12 cellular contexts compared by ENCODE assay signal in genomic region chr6:30748301-30748769, GRCh38. TPM values are rescaled to one million over a fixed set of nuclear protein-coding genes. Genes with fewer than 3 reads are reported as not detected.
A peak's percentile ranks its signal among the peaks of the same experiment; 100 is the strongest.
DNase-seq lines count a peak whose midpoint lies in the region; TF ChIP-seq lines count a peak whose summit lies in the region.
"Had no signal": no experiment of that assay in that cellular context is flagged by ENCODE, and none has a peak within 500 bp of the region (broad histone marks: within the 10 kb centered on the region; RNA-seq: fewer than 3 reads in every experiment).

No MANE protein-coding gene starts in this region.

- DNase-seq in DMS53 treated with DMSO at 0.1 percent for 48 hours (lab: John Stamatoyannopoulos, UW; ENCODE audit: unreplicated experiment) (peak; percentile 29), Peyer's patch (no peak), epithelial cell of prostate (ENCODE audit: low read depth, low spot score) (peak; percentile 92), prostate gland (ENCODE audit: low spot score) (peak; percentile 49), NCI-H1105 (lab: John Stamatoyannopoulos, UW) (no peak), OCI-LY7 (ENCODE audit: low spot score) (no peak)
- no peak for DNase-seq in activated effector memory CD4-positive, alpha-beta T cell treated with anti-CD3 and anti-CD28 coated beads, Interleukin-2, amount 50 U/mL, for 16 hours
- DNase-seq in activated T-cell treated with anti-CD3 and anti-CD28 coated beads, Interleukin-2, amount 50 U/mL, for 1 hour: no peak
- DNase-seq: activated CD4-positive, alpha-beta T cell treated with anti-CD3 and anti-CD28 coated beads, Interleukin-2, amount 50 U/mL, for 4 hours; CD8-positive, alpha-beta T cell; NCI-H524 treated with DMSO at 0.1 percent for 48 hours had no signal

- H3K27ac ChIP-seq in Peyer's patch (peak overlapping the region in 3 of 4 donors; percentile 39 to 86 (median 66)), epithelial cell of prostate (peak overlapping the region; percentile 100), prostate gland (peak overlapping the region; percentile 23 to 39), OCI-LY7 (ENCODE audit: low read depth, low read length, poor library complexity, severe bottlenecking) (no peak overlapping the region)
- H3K27ac ChIP-seq: KMS-11 had no signal

- intact Hi-C loops in prostate gland (cut with DNase I) (no loop called here), OCI-LY7 (cut with micrococcal nuclease; ENCODE audit: unreplicated experiment) (no loop called here)

- H3K9me3 ChIP-seq in Peyer's patch (no peaks in the 10 kb centered on the region), prostate gland (no peaks in the 10 kb centered on the region), OCI-LY7 (ENCODE audit: low read length) (no peaks in the 10 kb centered on the region)

- BruUV-seq in OCI-LY7 (replicated peaks; lab: Mats Ljungman, UMichigan): no TSS peak

- TF ChIP-seq POLR2A in Peyer's patch (IDR thresholded peaks at IDR 0.05): no peak
- TF ChIP-seq POLR2A in prostate gland (IDR thresholded peaks at IDR 0.05): no peak

- H3K36me3 ChIP-seq in Peyer's patch: no peaks in the 10 kb centered on the region
- H3K36me3 ChIP-seq in prostate gland: no peaks in the 10 kb centered on the region
- H3K36me3 ChIP-seq in OCI-LY7 (ENCODE audit: insufficient read depth, low read length): no peaks in the 10 kb centered on the region

- WGBS in prostate gland: 42% methylated on average over 5 of the region's 5 CpGs

- H3K4me1 ChIP-seq in Peyer's patch (peaks cover 0 to 52% (median 0%) of the 10 kb centered on the region in 4 donors), prostate gland (replicated peaks) (no peaks in the 10 kb centered on the region), OCI-LY7 (ENCODE audit: insufficient read depth, low read length, poor library complexity, severe bottlenecking) (peaks cover 16% of the 10 kb centered on the region)

- H4K20me1 ChIP-seq in OCI-LY7 (ENCODE audit: insufficient read depth, low read length): no peaks in the 10 kb centered on the region

- no peak overlapping the region for H3K4me2 ChIP-seq in OCI-LY7 (ENCODE audit: low read length)
- H3K4me2 ChIP-seq: KMS-11 had no signal

- no peaks in the 10 kb centered on the region for H3K9me2 ChIP-seq in OCI-LY7 (ENCODE audit: insufficient read depth, low read length)

- H3K27me3 ChIP-seq in Peyer's patch (no peaks in the 10 kb centered on the region), prostate gland (replicated peaks; ENCODE audit: insufficient read depth) (no peaks in the 10 kb centered on the region)

- H2AFZ ChIP-seq in OCI-LY7 (ENCODE audit: low read length): no peak overlapping the region

- POLR2A ChIA-PET in OCI-LY7 (lab: Charles Lee): no interaction called here

- no peak for TF ChIP-seq CTCF in Peyer's patch (IDR thresholded peaks at IDR 0.05)
- no peak for TF ChIP-seq CTCF in prostate gland (IDR thresholded peaks at IDR 0.05)
- TF ChIP-seq CTCF in OCI-LY7 (conservative IDR thresholded peaks at IDR 0.05; ENCODE audit: low read length): no peak

- CTCF ChIA-PET in OCI-LY7 (lab: Charles Lee; ENCODE audit: unreplicated experiment): no interaction called here

- H3K4me3 ChIP-seq in Peyer's patch: no peak overlapping the region
- no peak overlapping the region for H3K4me3 ChIP-seq in prostate gland
- H3K4me3 ChIP-seq in OCI-LY7 (ENCODE audit: low read depth, low read length, poor library complexity, severe bottlenecking): no peak overlapping the region

- H3K79me2 ChIP-seq in OCI-LY7 (ENCODE audit: insufficient read depth, low read depth, low read length): no peaks in the 10 kb centered on the region

RNA-seq across cellular contexts. Expression of gene IER3, which starts 4.0 kb away (rescaled TPM):
- 10 to 100 TPM in 3 of 4 donors, 1 to 10 TPM in 1; 6.7 to 16.4 (median 13.2) TPM for total RNA-seq in Peyer's patch
- 10 to 100 TPM; 13.9 to 26.4 TPM for total RNA-seq in prostate gland
- total RNA-seq in OCI-LY7 (2014; rRNA removed; shearing (Covaris generic)): 0.51 and 2.8 TPM in 2 replicates
- 1.3 and 1.6 TPM in 2 replicates for total RNA-seq in OCI-LY7 (2022)

RNA-seq across cellular contexts. Expression of gene FLOT1, which starts 5.8 kb away (rescaled TPM):
- total RNA-seq in Peyer's patch (100 to 1,000 TPM in 2 of 4 donors, 10 to 100 TPM in 2; 74.1 to 151 (median 100) TPM), prostate gland (100 to 1,000 TPM; 117 to 133 TPM), OCI-LY7 (2022) (108 and 117 TPM in 2 replicates)
- 66.7 and 70.7 TPM in 2 replicates for total RNA-seq in OCI-LY7 (2014; rRNA removed; shearing (Covaris generic))

RNA-seq across cellular contexts. Expression of gene TUBB, which starts 28.2 kb away (rescaled TPM):
- 100 to 1,000 TPM in 1 of 4 donors, 10 to 100 TPM in 3; 69.9 to 188 (median 95.6) TPM for total RNA-seq in Peyer's patch
- total RNA-seq in prostate gland: 100 to 1,000 TPM; 196 to 270 TPM
- total RNA-seq in OCI-LY7 (2014; rRNA removed; shearing (Covaris generic)): 1,287 and 1,346 TPM in 2 replicates
- 1,244 and 1,350 TPM in 2 replicates for total RNA-seq in OCI-LY7 (2022)

RNA-seq across cellular contexts. Expression of gene MDC1, which starts 31.3 kb away (rescaled TPM):
- total RNA-seq in Peyer's patch (10 to 100 TPM in 3 of 4 donors, 1 to 10 TPM in 1; 7.5 to 51.2 (median 19.4) TPM), prostate gland (10 to 100 TPM; 20.5 to 26.3 TPM), OCI-LY7 (2022) (107 and 133 TPM in 2 replicates)
- total RNA-seq in OCI-LY7 (2014; rRNA removed; shearing (Covaris generic)): 35.0 and 41.6 TPM in 2 replicates

RNA-seq across cellular contexts. Expression of gene NRM, which starts 57.6 kb away (rescaled TPM):
- total RNA-seq in Peyer's patch: 1 to 10 TPM in 2 of 4 donors, not detected in 2; 2.0 to 2.7 TPM
- 1 to 10 TPM; 5.9 to 7.3 TPM for total RNA-seq in prostate gland
- total RNA-seq in OCI-LY7 (2014; rRNA removed; shearing (Covaris generic)): 13.6 and 18.6 TPM in 2 replicates
- 36.7 and 44.0 TPM in 2 replicates for total RNA-seq in OCI-LY7 (2022)

Comparison
In these comparisons a context has a peak if more than half of its experiments do, and no peak if none do; other contexts are left out.
1. DNase-seq: peak in DMS53 treated with DMSO at 0.1 percent for 48 hours (single experiment), epithelial cell of prostate (single experiment) and prostate gland (single experiment); none in Peyer's patch (0 of 3), NCI-H1105 (single experiment), activated effector memory CD4-positive, alpha-beta T cell treated with anti-CD3 and anti-CD28 coated beads, Interleukin-2, amount 50 U/mL, for 16 hours (single experiment), OCI-LY7 (single experiment) and activated T-cell treated with anti-CD3 and anti-CD28 coated beads, Interleukin-2, amount 50 U/mL, for 1 hour (single experiment).
2. RNA of gene TUBB, which starts 28.2 kb away (total RNA-seq): 1,244 to 1,350 TPM in OCI-LY7; 196 to 270 TPM in prostate gland and 69.9 to 188 TPM in Peyer's patch; every median in the first group is over 4 times any median in the second.